ENCODE assay signal across 1 cellular context in the genomic region with DNA sequence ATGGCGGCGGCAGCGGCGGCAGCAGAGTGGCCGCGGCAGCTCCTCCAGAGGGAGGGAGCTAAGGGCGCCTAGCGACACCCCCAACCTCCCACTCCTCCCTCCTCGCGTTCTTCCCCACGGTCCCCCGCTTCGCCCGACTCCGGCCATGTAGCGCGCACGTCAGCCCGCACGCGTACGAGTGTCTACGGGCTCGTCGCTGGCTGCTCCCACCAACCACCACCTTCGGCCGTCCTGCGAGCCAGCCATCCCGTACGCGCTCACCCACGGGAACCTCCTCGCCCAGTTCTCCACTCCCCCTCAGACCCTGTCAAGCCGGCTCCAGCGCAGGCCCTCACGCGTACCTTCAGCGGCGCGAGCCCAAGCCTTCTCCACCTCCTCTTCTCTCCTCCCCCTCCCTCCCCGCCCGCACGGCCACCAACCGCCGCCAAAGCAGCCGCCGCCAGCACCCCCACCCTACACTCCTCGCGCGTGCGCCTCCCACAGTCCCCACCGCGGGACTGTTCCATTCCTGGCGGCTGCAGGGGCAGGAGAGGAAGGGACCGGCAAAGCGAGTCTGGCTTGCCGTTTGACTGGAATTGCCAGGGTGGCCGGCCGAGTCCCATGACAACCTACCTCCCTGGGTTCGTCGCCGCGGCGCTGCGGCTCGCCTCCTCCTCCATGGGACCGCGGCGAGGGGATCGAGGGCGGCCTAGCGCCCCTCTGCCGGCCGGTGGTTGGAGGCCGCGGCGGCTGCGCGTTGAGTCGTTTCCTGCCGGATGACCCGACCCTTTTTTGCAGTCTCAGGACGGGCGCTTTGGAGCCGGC.
A peak's percentile ranks its signal among the peaks of the same experiment; 100 is the strongest.
TF ChIP-seq lines count a peak whose summit lies in the region.

A gene (plus strand): TSS at position 774 of the 804 bp plus-strand sequence. CDS start 20,689 bp downstream, outside the sequence.
A gene with protein sequence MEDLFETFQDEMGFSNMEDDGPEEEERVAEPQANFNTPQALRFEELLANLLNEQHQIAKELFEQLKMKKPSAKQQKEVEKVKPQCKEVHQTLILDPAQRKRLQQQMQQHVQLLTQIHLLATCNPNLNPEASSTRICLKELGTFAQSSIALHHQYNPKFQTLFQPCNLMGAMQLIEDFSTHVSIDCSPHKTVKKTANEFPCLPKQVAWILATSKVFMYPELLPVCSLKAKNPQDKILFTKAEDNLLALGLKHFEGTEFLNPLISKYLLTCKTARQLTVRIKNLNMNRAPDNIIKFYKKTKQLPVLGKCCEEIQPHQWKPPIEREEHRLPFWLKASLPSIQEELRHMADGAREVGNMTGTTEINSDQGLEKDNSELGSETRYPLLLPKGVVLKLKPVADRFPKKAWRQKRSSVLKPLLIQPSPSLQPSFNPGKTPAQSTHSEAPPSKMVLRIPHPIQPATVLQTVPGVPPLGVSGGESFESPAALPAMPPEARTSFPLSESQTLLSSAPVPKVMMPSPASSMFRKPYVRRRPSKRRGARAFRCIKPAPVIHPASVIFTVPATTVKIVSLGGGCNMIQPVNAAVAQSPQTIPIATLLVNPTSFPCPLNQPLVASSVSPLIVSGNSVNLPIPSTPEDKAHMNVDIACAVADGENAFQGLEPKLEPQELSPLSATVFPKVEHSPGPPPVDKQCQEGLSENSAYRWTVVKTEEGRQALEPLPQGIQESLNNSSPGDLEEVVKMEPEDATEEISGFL (minus strand): TSS at position 457 of the 804 bp plus-strand sequence. CDS start 8,338 bp downstream, outside the sequence.

TF ChIP-seq in HepG2, 621 proteins besides CTCF, POLR2A, EP300 and RAD21 (continued from another document and continues in another):
- TF ChIP-seq, protein P1, sequence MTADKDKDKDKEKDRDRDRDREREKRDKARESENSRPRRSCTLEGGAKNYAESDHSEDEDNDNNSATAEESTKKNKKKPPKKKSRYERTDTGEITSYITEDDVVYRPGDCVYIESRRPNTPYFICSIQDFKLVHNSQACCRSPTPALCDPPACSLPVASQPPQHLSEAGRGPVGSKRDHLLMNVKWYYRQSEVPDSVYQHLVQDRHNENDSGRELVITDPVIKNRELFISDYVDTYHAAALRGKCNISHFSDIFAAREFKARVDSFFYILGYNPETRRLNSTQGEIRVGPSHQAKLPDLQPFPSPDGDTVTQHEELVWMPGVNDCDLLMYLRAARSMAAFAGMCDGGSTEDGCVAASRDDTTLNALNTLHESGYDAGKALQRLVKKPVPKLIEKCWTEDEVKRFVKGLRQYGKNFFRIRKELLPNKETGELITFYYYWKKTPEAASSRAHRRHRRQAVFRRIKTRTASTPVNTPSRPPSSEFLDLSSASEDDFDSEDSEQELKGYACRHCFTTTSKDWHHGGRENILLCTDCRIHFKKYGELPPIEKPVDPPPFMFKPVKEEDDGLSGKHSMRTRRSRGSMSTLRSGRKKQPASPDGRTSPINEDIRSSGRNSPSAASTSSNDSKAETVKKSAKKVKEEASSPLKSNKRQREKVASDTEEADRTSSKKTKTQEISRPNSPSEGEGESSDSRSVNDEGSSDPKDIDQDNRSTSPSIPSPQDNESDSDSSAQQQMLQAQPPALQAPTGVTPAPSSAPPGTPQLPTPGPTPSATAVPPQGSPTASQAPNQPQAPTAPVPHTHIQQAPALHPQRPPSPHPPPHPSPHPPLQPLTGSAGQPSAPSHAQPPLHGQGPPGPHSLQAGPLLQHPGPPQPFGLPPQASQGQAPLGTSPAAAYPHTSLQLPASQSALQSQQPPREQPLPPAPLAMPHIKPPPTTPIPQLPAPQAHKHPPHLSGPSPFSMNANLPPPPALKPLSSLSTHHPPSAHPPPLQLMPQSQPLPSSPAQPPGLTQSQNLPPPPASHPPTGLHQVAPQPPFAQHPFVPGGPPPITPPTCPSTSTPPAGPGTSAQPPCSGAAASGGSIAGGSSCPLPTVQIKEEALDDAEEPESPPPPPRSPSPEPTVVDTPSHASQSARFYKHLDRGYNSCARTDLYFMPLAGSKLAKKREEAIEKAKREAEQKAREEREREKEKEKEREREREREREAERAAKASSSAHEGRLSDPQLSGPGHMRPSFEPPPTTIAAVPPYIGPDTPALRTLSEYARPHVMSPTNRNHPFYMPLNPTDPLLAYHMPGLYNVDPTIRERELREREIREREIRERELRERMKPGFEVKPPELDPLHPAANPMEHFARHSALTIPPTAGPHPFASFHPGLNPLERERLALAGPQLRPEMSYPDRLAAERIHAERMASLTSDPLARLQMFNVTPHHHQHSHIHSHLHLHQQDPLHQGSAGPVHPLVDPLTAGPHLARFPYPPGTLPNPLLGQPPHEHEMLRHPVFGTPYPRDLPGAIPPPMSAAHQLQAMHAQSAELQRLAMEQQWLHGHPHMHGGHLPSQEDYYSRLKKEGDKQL (CRISPR knock-in tag; IDR thresholded peaks at IDR 0.05; ENCODE audit: low read depth) = no peak
- TF ChIP-seq SIN3A (IDR thresholded peaks at IDR 0.05; ENCODE audit: borderline replicate concordance, low read depth, low read length) (peak; percentile 23; the same call in 1 of the 2 replicates), TBX3 (IDR thresholded peaks at IDR 0.05; ENCODE audit: borderline replicate concordance) (peak; percentile 61; the same call in 1 of the 2 replicates), ELF1 (CRISPR knock-in tag; IDR thresholded peaks at IDR 0.05) (no peak; the same call in 1 of the 2 replicates), ZNF788 (CRISPR knock-in tag; IDR thresholded peaks at IDR 0.05; ENCODE audit: borderline replicate concordance) (0 out of 2 replicates have a peak, but pooled peaks have one; percentile 52), ETV5 (CRISPR knock-in tag; IDR thresholded peaks at IDR 0.05; ENCODE audit: borderline replicate concordance) (peak; percentile 57), NBN (conservative IDR thresholded peaks at IDR 0.05) (no peak), POGZ (CRISPR knock-in tag; IDR thresholded peaks at IDR 0.05) (peak; percentile 46; the same call in 1 of the 2 replicates), ATF7 (IDR thresholded peaks at IDR 0.05) (peak; percentile 91), ATF7 (CRISPR knock-in tag; IDR thresholded peaks at IDR 0.05) (no peak), ZSCAN20 (CRISPR knock-in tag; IDR thresholded peaks at IDR 0.05; ENCODE audit: borderline replicate concordance) (no peak), BCL6 (CRISPR knock-in tag; IDR thresholded peaks at IDR 0.05) (no peak), HOXA3 (CRISPR knock-in tag; IDR thresholded peaks at IDR 0.05) (peak; percentile 24; the same call in 1 of the 2 replicates), SOX5 (CRISPR knock-in tag; IDR thresholded peaks at IDR 0.05; ENCODE audit: borderline replicate concordance) (no peak), ZBTB7B (CRISPR knock-in tag; IDR thresholded peaks at IDR 0.05) (no peak; the same call in 1 of the 2 replicates), AHR (CRISPR knock-in tag; IDR thresholded peaks at IDR 0.05) (0 out of 2 replicates have a peak, but pooled peaks have one; percentile 30), PAF1 (CRISPR knock-in tag; IDR thresholded peaks at IDR 0.05) (no peak), ZNF138 (CRISPR knock-in tag; IDR thresholded peaks at IDR 0.05; ENCODE audit: low read depth) (peak; percentile 51; the same call in 1 of the 2 replicates), ZKSCAN5 (CRISPR knock-in tag; IDR thresholded peaks at IDR 0.05) (peak; percentile 75; the same call in 1 of the 2 replicates), GATAD1 (CRISPR knock-in tag; IDR thresholded peaks at IDR 0.05) (peak; percentile 83), CCAR2 (optimal IDR thresholded peaks at IDR 0.05; ENCODE audit: low read depth, low read length) (no peak)
- TF ChIP-seq, protein P2, sequence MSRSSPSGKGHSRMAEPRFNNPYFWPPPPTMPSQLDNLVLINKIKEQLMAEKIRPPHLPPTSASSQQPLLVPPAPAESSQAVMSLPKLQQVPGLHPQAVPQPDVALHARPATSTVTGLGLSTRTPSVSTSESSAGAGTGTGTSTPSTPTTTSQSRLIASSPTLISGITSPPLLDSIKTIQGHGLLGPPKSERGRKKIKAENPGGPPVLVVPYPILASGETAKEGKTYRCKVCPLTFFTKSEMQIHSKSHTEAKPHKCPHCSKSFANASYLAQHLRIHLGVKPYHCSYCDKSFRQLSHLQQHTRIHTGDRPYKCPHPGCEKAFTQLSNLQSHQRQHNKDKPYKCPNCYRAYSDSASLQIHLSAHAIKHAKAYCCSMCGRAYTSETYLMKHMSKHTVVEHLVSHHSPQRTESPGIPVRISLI (CRISPR knock-in tag; IDR thresholded peaks at IDR 0.05; ENCODE audit: borderline replicate concordance) = no peak
- TF ChIP-seq, protein P3, sequence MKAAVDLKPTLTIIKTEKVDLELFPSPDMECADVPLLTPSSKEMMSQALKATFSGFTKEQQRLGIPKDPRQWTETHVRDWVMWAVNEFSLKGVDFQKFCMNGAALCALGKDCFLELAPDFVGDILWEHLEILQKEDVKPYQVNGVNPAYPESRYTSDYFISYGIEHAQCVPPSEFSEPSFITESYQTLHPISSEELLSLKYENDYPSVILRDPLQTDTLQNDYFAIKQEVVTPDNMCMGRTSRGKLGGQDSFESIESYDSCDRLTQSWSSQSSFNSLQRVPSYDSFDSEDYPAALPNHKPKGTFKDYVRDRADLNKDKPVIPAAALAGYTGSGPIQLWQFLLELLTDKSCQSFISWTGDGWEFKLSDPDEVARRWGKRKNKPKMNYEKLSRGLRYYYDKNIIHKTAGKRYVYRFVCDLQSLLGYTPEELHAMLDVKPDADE (CRISPR knock-in tag; IDR thresholded peaks at IDR 0.05) = peak; percentile 36; the same call in 1 of the 2 replicates
- TF ChIP-seq, protein P4, sequence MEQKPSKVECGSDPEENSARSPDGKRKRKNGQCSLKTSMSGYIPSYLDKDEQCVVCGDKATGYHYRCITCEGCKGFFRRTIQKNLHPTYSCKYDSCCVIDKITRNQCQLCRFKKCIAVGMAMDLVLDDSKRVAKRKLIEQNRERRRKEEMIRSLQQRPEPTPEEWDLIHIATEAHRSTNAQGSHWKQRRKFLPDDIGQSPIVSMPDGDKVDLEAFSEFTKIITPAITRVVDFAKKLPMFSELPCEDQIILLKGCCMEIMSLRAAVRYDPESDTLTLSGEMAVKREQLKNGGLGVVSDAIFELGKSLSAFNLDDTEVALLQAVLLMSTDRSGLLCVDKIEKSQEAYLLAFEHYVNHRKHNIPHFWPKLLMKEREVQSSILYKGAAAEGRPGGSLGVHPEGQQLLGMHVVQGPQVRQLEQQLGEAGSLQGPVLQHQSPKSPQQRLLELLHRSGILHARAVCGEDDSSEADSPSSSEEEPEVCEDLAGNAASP (CRISPR knock-in tag; IDR thresholded peaks at IDR 0.05; ENCODE audit: borderline replicate concordance) = peak; percentile 53; the same call in 1 of the 2 replicates
- TF ChIP-seq, protein P5, sequence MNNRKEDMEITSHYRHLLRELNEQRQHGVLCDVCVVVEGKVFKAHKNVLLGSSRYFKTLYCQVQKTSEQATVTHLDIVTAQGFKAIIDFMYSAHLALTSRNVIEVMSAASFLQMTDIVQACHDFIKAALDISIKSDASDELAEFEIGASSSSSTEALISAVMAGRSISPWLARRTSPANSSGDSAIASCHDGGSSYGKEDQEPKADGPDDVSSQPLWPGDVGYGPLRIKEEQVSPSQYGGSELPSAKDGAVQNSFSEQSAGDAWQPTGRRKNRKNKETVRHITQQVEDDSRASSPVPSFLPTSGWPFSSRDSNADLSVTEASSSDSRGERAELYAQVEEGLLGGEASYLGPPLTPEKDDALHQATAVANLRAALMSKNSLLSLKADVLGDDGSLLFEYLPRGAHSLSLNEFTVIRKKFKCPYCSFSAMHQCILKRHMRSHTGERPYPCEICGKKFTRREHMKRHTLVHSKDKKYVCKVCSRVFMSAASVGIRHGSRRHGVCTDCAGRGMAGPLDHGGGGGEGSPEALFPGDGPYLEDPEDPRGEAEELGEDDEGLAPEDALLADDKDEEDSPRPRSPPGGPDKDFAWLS (CRISPR knock-in tag; IDR thresholded peaks at IDR 0.05; ENCODE audit: borderline replicate concordance) = no peak
- TF ChIP-seq, protein P6, sequence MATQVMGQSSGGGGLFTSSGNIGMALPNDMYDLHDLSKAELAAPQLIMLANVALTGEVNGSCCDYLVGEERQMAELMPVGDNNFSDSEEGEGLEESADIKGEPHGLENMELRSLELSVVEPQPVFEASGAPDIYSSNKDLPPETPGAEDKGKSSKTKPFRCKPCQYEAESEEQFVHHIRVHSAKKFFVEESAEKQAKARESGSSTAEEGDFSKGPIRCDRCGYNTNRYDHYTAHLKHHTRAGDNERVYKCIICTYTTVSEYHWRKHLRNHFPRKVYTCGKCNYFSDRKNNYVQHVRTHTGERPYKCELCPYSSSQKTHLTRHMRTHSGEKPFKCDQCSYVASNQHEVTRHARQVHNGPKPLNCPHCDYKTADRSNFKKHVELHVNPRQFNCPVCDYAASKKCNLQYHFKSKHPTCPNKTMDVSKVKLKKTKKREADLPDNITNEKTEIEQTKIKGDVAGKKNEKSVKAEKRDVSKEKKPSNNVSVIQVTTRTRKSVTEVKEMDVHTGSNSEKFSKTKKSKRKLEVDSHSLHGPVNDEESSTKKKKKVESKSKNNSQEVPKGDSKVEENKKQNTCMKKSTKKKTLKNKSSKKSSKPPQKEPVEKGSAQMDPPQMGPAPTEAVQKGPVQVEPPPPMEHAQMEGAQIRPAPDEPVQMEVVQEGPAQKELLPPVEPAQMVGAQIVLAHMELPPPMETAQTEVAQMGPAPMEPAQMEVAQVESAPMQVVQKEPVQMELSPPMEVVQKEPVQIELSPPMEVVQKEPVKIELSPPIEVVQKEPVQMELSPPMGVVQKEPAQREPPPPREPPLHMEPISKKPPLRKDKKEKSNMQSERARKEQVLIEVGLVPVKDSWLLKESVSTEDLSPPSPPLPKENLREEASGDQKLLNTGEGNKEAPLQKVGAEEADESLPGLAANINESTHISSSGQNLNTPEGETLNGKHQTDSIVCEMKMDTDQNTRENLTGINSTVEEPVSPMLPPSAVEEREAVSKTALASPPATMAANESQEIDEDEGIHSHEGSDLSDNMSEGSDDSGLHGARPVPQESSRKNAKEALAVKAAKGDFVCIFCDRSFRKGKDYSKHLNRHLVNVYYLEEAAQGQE (IDR thresholded peaks at IDR 0.05; ENCODE audit: borderline replicate concordance in 1 of 2, low read depth in 1 of 2, low read length in 2 of 2) = no peak
- TF ChIP-seq, protein P7, sequence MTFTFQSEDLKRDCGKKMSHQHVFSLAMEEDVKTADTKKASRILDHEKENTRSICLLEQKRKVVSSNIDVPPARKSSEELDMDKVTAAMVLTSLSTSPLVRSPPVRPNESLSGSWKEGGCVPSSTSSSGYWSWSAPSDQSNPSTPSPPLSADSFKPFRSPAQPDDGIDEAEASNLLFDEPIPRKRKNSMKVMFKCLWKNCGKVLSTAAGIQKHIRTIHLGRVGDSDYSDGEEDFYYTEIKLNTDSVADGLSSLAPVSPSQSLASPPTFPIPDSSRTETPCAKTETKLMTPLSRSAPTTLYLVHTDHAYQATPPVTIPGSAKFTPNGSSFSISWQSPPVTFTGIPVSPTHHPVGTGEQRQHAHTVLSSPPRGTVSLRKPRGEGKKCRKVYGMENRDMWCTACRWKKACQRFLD (CRISPR knock-in tag; IDR thresholded peaks at IDR 0.05; ENCODE audit: borderline replicate concordance) = peak; percentile 64; the same call in 1 of the 2 replicates
- TF ChIP-seq, protein P8, sequence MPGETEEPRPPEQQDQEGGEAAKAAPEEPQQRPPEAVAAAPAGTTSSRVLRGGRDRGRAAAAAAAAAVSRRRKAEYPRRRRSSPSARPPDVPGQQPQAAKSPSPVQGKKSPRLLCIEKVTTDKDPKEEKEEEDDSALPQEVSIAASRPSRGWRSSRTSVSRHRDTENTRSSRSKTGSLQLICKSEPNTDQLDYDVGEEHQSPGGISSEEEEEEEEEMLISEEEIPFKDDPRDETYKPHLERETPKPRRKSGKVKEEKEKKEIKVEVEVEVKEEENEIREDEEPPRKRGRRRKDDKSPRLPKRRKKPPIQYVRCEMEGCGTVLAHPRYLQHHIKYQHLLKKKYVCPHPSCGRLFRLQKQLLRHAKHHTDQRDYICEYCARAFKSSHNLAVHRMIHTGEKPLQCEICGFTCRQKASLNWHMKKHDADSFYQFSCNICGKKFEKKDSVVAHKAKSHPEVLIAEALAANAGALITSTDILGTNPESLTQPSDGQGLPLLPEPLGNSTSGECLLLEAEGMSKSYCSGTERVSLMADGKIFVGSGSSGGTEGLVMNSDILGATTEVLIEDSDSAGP (CRISPR knock-in tag; IDR thresholded peaks at IDR 0.05; ENCODE audit: borderline replicate concordance) = peak; percentile 64
- TF ChIP-seq, protein P9, sequence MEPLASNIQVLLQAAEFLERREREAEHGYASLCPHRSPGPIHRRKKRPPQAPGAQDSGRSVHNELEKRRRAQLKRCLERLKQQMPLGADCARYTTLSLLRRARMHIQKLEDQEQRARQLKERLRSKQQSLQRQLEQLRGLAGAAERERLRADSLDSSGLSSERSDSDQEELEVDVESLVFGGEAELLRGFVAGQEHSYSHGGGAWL (CRISPR knock-in tag; IDR thresholded peaks at IDR 0.05) = peak; percentile 92
